21 cellular contexts compared by ENCODE assay signal in the genomic region with DNA sequence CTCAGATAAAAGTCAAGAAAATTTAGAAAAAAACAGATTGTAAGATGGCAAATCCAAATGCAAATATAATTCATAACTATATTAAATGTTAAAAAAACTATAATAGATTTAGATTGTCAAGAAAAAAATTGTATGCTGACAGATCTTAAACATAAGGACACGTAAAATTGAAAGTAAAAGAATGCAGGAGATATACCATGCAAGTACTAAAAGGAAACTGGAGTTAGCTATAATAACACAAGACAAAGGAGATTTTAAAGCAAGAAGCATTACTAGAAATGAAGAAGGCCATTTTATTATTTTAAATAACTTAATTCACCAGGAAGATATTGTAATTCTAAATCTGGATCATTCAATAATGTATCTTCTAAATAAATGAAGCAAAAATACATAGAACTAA. TPM values are rescaled to one million over a fixed set of nuclear protein-coding genes. Genes with fewer than 3 reads are reported as not detected.
A peak's percentile ranks its signal among the peaks of the same experiment; 100 is the strongest.
DNase-seq lines count a peak whose midpoint lies in the region; ATAC-seq and TF ChIP-seq lines count a peak whose summit lies in the region.
"Had no signal": no experiment of that assay in that cellular context is flagged by ENCODE, and none has a peak within 500 bp of the region (broad histone marks: within the 10 kb centered on the region; RNA-seq: fewer than 3 reads in every experiment).

No MANE protein-coding gene starts in this region.

- ATAC-seq in natural killer cell treated with Interleukin-12 subunit alpha and Interleukin-12 subunit beta and Interleukin-15 and Interleukin-18, amount 100 ng/mL, for 72 hours: no peak
- ATAC-seq in natural killer cell: no peak
- peak; percentile 61 for ATAC-seq in HG03442 (IDR thresholded peaks at IDR 0.05; ENCODE audit: unreplicated experiment)
- ATAC-seq in HG02938 (IDR thresholded peaks at IDR 0.05; ENCODE audit: unreplicated experiment): no peak
- ATAC-seq: Panc1 had no signal

- H3K27ac ChIP-seq in epithelial cell of prostate: peak overlapping the region; percentile 7
- no peak overlapping the region for H3K27ac ChIP-seq in testis
- H3K27ac ChIP-seq: BLaER1, RWPE1 had no signal

- DNase-seq in natural killer cell treated with Interleukin-12 subunit alpha and Interleukin-12 subunit beta and Interleukin-15 and Interleukin-18, amount 100 ng/mL, for 72 hours (ENCODE audit: low spot score): no peak
- DNase-seq in natural killer cell (no peak), epithelial cell of prostate (ENCODE audit: low read depth, low spot score) (no peak), NCI-H446 treated with DMSO at 0.1 percent for 48 hours (lab: John Stamatoyannopoulos, UW) (no peak), testis (no peak)
- DNase-seq: CD4-positive, CD25-positive, alpha-beta regulatory T cell; GOT3; NCI-H1092; NCI-H1417 treated with DMSO at 0.1 percent for 48 hours; NCI-H1694 treated with DMSO at 0.1 percent for 48 hours; NCI-H2081; NCI-H2227 treated with DMSO at 0.1 percent for 48 hours; NCI-H510A; NCI-H69; SHP77 had no signal

- TF ChIP-seq CTCF in natural killer cell (IDR thresholded peaks at IDR 0.05): no peak
- no peak for TF ChIP-seq CTCF in testis (IDR thresholded peaks at IDR 0.05)

- no peaks in the 10 kb centered on the region for H3K27me3 ChIP-seq in testis
- H3K27me3 ChIP-seq: BLaER1 had no signal

- H3K9me3 ChIP-seq in testis: no peaks in the 10 kb centered on the region
- H3K9me3 ChIP-seq: BLaER1, HAP-1 had no signal

- H3K4me3 ChIP-seq in testis: no peak overlapping the region
- H3K4me3 ChIP-seq: BLaER1, HAP-1 had no signal

- H3K9me3 Mint-ChIP-seq in natural killer cell treated with Interleukin-12 subunit alpha and Interleukin-12 subunit beta and Interleukin-15 and Interleukin-18, amount 100 ng/mL, for 72 hours: no peaks in the 10 kb centered on the region
- H3K9me3 Mint-ChIP-seq in natural killer cell: no peaks in the 10 kb centered on the region
- H3K9me3 Mint-ChIP-seq: CD4-positive, CD25-positive, alpha-beta regulatory T cell had no signal

- no peaks in the 10 kb centered on the region for H3K27me3 Mint-ChIP-seq in natural killer cell treated with Interleukin-12 subunit alpha and Interleukin-12 subunit beta and Interleukin-15 and Interleukin-18, amount 100 ng/mL, for 72 hours
- no peaks in the 10 kb centered on the region for H3K27me3 Mint-ChIP-seq in natural killer cell (ENCODE audit: low read depth in 2 of 2)
- H3K27me3 Mint-ChIP-seq: CD4-positive, CD25-positive, alpha-beta regulatory T cell had no signal

- H3K36me3 Mint-ChIP-seq in natural killer cell treated with Interleukin-12 subunit alpha and Interleukin-12 subunit beta and Interleukin-15 and Interleukin-18, amount 100 ng/mL, for 72 hours: peaks cover 27% of the 10 kb centered on the region
- H3K36me3 Mint-ChIP-seq in natural killer cell: peaks cover 12% of the 10 kb centered on the region

- H3K36me3 ChIP-seq in testis (ENCODE audit: low read depth, missing control alignments): no peaks in the 10 kb centered on the region

- TF ChIP-seq POLR2A in testis (IDR thresholded peaks at IDR 0.05): no peak

- 92 to 95% methylated on average over 1 of the region's 1 CpG for WGBS in testis, 2 donors

- H3K27ac Mint-ChIP-seq in natural killer cell treated with Interleukin-12 subunit alpha and Interleukin-12 subunit beta and Interleukin-15 and Interleukin-18, amount 100 ng/mL, for 72 hours: peak overlapping the region; percentile 37 to 49
- no peak overlapping the region for H3K27ac Mint-ChIP-seq in natural killer cell
- H3K27ac Mint-ChIP-seq: CD4-positive, CD25-positive, alpha-beta regulatory T cell had no signal

- H3K4me1 ChIP-seq in testis: no peaks in the 10 kb centered on the region
- H3K4me1 ChIP-seq: HAP-1 had no signal

- intact Hi-C loops in natural killer cell (cut with micrococcal nuclease): no loop called here
- intact Hi-C loops in testis (cut with DNase I; ENCODE audit: low total_unique reads): no loop called here

- peak overlapping the region; percentile 19 for H3K4me3 Mint-ChIP-seq in natural killer cell treated with Interleukin-12 subunit alpha and Interleukin-12 subunit beta and Interleukin-15 and Interleukin-18, amount 100 ng/mL, for 72 hours
- H3K4me3 Mint-ChIP-seq in natural killer cell: no peak overlapping the region
- H3K4me3 Mint-ChIP-seq: CD4-positive, CD25-positive, alpha-beta regulatory T cell had no signal

- peaks cover 13 to 23% of the 10 kb centered on the region in 2 donors for H3K4me1 Mint-ChIP-seq in natural killer cell treated with Interleukin-12 subunit alpha and Interleukin-12 subunit beta and Interleukin-15 and Interleukin-18, amount 100 ng/mL, for 72 hours (ENCODE audit: low read depth in 2 of 2)
- peaks cover 7 to 11% of the 10 kb centered on the region in 2 donors for H3K4me1 Mint-ChIP-seq in natural killer cell

RNA-seq across cellular contexts. Expression of a gene that starts 48.3 kb away (rescaled TPM):
- 10 to 100 TPM; 19.5 to 35.7 TPM for total RNA-seq in natural killer cell treated with Interleukin-12 subunit alpha and Interleukin-12 subunit beta and Interleukin-15 and Interleukin-18, amount 100 ng/mL, for 72 hours
- total RNA-seq in natural killer cell (10 to 100 TPM; 31.7 to 40.1 (median 34.3) TPM), testis (10 to 100 TPM; 46.6 to 50.9 TPM)
- 11.1 TPM for polyA plus RNA-seq in testis (ENCODE audit: insufficient read depth, low read depth, low replicate concordance)

Comparison
In these comparisons a context has a peak if more than half of its experiments do, and no peak if none do; other contexts are left out.
1. H3K27ac Mint-ChIP-seq: peak in natural killer cell treated with Interleukin-12 subunit alpha and Interleukin-12 subunit beta and Interleukin-15 and Interleukin-18, amount 100 ng/mL, for 72 hours (2 of 2); none in natural killer cell (0 of 2).